1 cellular context compared by ENCODE assay signal in genomic region chr14:101730626-101731186, GRCh38.
TF ChIP-seq lines count a peak whose summit lies in the region.

No MANE protein-coding gene starts in this region.

TF ChIP-seq in IMR-90, 13 proteins besides CTCF, POLR2A, EP300 and RAD21:
- TF ChIP-seq RFX5 (IDR thresholded peaks at IDR 0.05; ENCODE audit: low read depth, low read length) (no peak), CEBPB (IDR thresholded peaks at IDR 0.05; ENCODE audit: low read depth, low read length) (no peak), SMC3 (IDR thresholded peaks at IDR 0.05; ENCODE audit: low read depth, low read length) (no peak)
TF ChIP-seq in IMR-90: peak in this region for 0.
